ENCODE assay signal across 11 cellular contexts in genomic region chr11:121930004-121930965, GRCh38.
A peak's percentile ranks its signal among the peaks of the same experiment; 100 is the strongest.
DNase-seq lines count a peak whose midpoint lies in the region; ATAC-seq and TF ChIP-seq lines count a peak whose summit lies in the region.
"Had no signal": no experiment of that assay in that cellular context is flagged by ENCODE, and none has a peak within 500 bp of the region (broad histone marks: within the 10 kb centered on the region; RNA-seq: fewer than 3 reads in every experiment).

No MANE protein-coding gene starts in this region.

- TF ChIP-seq CTCF in brain microvascular endothelial cell (IDR thresholded peaks at IDR 0.05; ENCODE audit: low read depth, low read length, missing control alignments) (no peak), lower lobe of right lung (IDR thresholded peaks at IDR 0.05) (no peak)

- H3K36me3 ChIP-seq in brain microvascular endothelial cell (replicated peaks) (no peaks in the 10 kb centered on the region), lower lobe of right lung (no peaks in the 10 kb centered on the region), aorta (ENCODE audit: control insufficient read depth in 1 of 2, insufficient read depth in 2 of 2, low read length in 1 of 2) (no peaks in the 10 kb centered on the region)

- intact Hi-C loops in Right ventricle myocardium inferior (cut with DNase I) (loop anchor here (2.0 kb wide), 1 partner anchor 271 kb away; no protein-coding TSS in a partner anchor), cardiac septum (cut with DNase I) (loop anchor here (10.0 kb wide), 1 partner anchor 175 kb away; no protein-coding TSS in a partner anchor), lower lobe of right lung (cut with DNase I) (no loop called here), aorta (cut with DNase I) (no loop called here), posterior vena cava (cut with DNase I) (no loop called here)

- peak overlapping the region; percentile 39 for H3K4me3 ChIP-seq in brain microvascular endothelial cell (ENCODE audit: low read depth, low read length)
- peak overlapping the region; percentile 39 for H3K4me3 ChIP-seq in lower lobe of right lung
- H3K4me3 ChIP-seq in aorta (ENCODE audit: low read length in 2 of 2): peak overlapping the region; percentile 72 to 94

- no peaks in the 10 kb centered on the region for H3K9me3 ChIP-seq in lower lobe of right lung
- H3K9me3 ChIP-seq in aorta (ENCODE audit: control insufficient read depth, low read length): no peaks in the 10 kb centered on the region

- ATAC-seq in Right ventricle myocardium inferior (peak; percentile 41), lower lobe of right lung (peak in 1 of 2 donors; percentile 44), aorta (ENCODE audit: low FRiP score) (peak; percentile 47), GM19452 (IDR thresholded peaks at IDR 0.05; ENCODE audit: unreplicated experiment) (no peak), HG03457 (IDR thresholded peaks at IDR 0.05; ENCODE audit: unreplicated experiment) (no peak)
- ATAC-seq: naive thymus-derived CD4-positive, alpha-beta T cell had no signal

- H3K27me3 ChIP-seq in brain microvascular endothelial cell (replicated peaks) (no peaks in the 10 kb centered on the region), lower lobe of right lung (ENCODE audit: low read depth) (no peaks in the 10 kb centered on the region), aorta (ENCODE audit: control insufficient read depth in 1 of 2, insufficient read depth in 2 of 2, low read length in 1 of 2) (no peaks in the 10 kb centered on the region)

- DNase-seq in Right ventricle myocardium inferior (ENCODE audit: missing footprints): no peak
- DNase-seq in cardiac septum (ENCODE audit: low spot score): no peak
- DNase-seq in brain microvascular endothelial cell: no peak
- DNase-seq in lower lobe of right lung: peak; percentile 55
- DNase-seq in aorta: no peak
- no peak for DNase-seq in posterior vena cava (ENCODE audit: low spot score)
- DNase-seq: activated CD8-positive, alpha-beta memory T cell treated with anti-CD3 and anti-CD28 coated beads, Interleukin-2, amount 50 U/mL, for 4 hours; naive thymus-derived CD4-positive, alpha-beta T cell had no signal

- WGBS in aorta, 2 donors: 9 to 15% methylated on average over 18 of the region's 18 CpGs

- H3K4me1 ChIP-seq in lower lobe of right lung (peaks cover 8% of the 10 kb centered on the region), aorta (ENCODE audit: control insufficient read depth in 1 of 2, insufficient read depth in 2 of 2, low read length in 2 of 2) (no peaks in the 10 kb centered on the region)

- H3K27ac ChIP-seq in brain microvascular endothelial cell: peak overlapping the region; percentile 16
- H3K27ac ChIP-seq in lower lobe of right lung: no peak overlapping the region
- H3K27ac ChIP-seq in aorta (ENCODE audit: low read depth in 1 of 2, low read length in 2 of 2): no peak overlapping the region
- H3K27ac ChIP-seq: HL-60 had no signal

- in situ Hi-C loops in brain microvascular endothelial cell (cut with HindIII; ENCODE audit: low pct_ligation_motif_present, low sequenced_read_pairs): no loop called here

Comparison
In these comparisons a context has a peak if more than half of its experiments do, and no peak if none do; other contexts are left out.
1. ATAC-seq: peak in Right ventricle myocardium inferior (single experiment) and aorta (single experiment); none in GM19452 (single experiment) and HG03457 (single experiment).
2. intact Hi-C loops: an anchor here in Right ventricle myocardium inferior (2.0 kb wide) and cardiac septum (10.0 kb wide); none called in lower lobe of right lung, aorta and posterior vena cava.
3. Peak in every context shown above with its lines, with median percentiles within 50 percentile points of each other: H3K4me3 ChIP-seq.